Comparison of ENCODE assay signal across 23 cellular contexts in the genomic region with DNA sequence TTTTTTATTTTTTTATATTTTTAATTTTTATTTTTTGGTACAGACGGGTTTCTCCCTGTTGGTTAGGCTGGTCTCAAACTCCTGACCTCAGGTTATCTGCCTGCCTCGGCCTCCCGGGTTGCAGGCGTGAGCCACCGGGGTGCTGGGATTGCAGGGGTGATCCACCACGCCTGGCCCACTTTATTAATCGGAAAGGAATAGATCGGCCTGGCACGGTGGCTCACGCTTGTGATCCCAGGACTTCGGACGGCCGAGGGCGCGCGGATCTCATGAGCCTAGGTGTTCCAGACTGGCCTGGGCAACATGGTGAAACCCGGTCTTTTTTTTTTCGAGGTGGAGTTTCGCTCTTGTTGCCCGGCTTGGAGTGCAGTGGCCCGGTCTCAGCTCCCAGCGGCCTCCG. TPM values are rescaled to one million over a fixed set of nuclear protein-coding genes. Genes with fewer than 3 reads are reported as not detected.
DNase-seq lines count a peak whose midpoint lies in the region.
"Had no signal": no experiment of that assay in that cellular context is flagged by ENCODE, and none has a peak within 500 bp of the region (broad histone marks: within the 10 kb centered on the region; RNA-seq: fewer than 3 reads in every experiment).

No MANE protein-coding gene starts in this region.

- intact Hi-C loops in posterior vena cava (cut with DNase I): no loop called here

- DNase-seq in islet precursor cell: peak; percentile 40
- DNase-seq in posterior vena cava (ENCODE audit: low spot score): peak; percentile 64
- no peak for DNase-seq in effector CD4-positive, alpha-beta T cell
- DNase-seq in mesenteric fat pad (ENCODE audit: low spot score): no peak
- DNase-seq: 8988T; ACHN; AML-193; BE2C; C1 segment of cervical spinal cord; Calu3; CD4-positive, alpha-beta memory T cell; CD4-positive, alpha-beta T cell; CD4-positive, CD25-positive, alpha-beta regulatory T cell; CD8-positive, alpha-beta memory T cell; CD8-positive, alpha-beta T cell; COR-L47; DMS 273 treated with DMSO at 0.1 percent for 48 hours; DMS153; DMS53; DMS79; DMS79 treated with DMSO at 0.1 percent for 48 hours; DND-41; EL had no signal

RNA-seq across cellular contexts. Expression of gene TUBGCP5, which starts 26.5 kb away (rescaled TPM):
- total RNA-seq in posterior vena cava: 10 to 100 TPM; 13.6 to 16.6 TPM
- 16.3 TPM for total RNA-seq in mesenteric fat pad

Comparison
In these comparisons a context has a peak if more than half of its experiments do, and no peak if none do; other contexts are left out.
1. DNase-seq: peak in islet precursor cell (single experiment) and posterior vena cava (single experiment); none in effector CD4-positive, alpha-beta T cell (single experiment) and mesenteric fat pad (single experiment).